Comparison of ENCODE assay signal across 1 cellular context in genomic region chr12:130766470-130766869, GRCh38.
TF ChIP-seq lines count a peak whose summit lies in the region.

No MANE protein-coding gene starts in this region.

TF ChIP-seq in HEK293, 187 proteins besides CTCF, POLR2A, EP300 and RAD21 (continued from another document):
- TF ChIP-seq ZNF148 (tag by site-specific recombination; IDR thresholded peaks at IDR 0.05; ENCODE audit: borderline replicate concordance) (no peak), ZNF747 (tag by site-specific recombination; IDR thresholded peaks at IDR 0.05) (0 out of 2 replicates have a peak, but pooled peaks have one; percentile 43), ZNF785 (tag by site-specific recombination; IDR thresholded peaks at IDR 0.05) (no peak), YY2 (tag by site-specific recombination; IDR thresholded peaks at IDR 0.05) (peak; percentile 44; the same call in 1 of the 2 replicates), GLIS1 (tag by site-specific recombination; IDR thresholded peaks at IDR 0.05) (no peak), ZNF600 (tag by site-specific recombination; IDR thresholded peaks at IDR 0.05) (no peak), ZNF140 (tag by site-specific recombination; IDR thresholded peaks at IDR 0.05) (no peak), ZNF677 (tag by site-specific recombination; IDR thresholded peaks at IDR 0.05) (no peak)
- TF ChIP-seq, protein P1, sequence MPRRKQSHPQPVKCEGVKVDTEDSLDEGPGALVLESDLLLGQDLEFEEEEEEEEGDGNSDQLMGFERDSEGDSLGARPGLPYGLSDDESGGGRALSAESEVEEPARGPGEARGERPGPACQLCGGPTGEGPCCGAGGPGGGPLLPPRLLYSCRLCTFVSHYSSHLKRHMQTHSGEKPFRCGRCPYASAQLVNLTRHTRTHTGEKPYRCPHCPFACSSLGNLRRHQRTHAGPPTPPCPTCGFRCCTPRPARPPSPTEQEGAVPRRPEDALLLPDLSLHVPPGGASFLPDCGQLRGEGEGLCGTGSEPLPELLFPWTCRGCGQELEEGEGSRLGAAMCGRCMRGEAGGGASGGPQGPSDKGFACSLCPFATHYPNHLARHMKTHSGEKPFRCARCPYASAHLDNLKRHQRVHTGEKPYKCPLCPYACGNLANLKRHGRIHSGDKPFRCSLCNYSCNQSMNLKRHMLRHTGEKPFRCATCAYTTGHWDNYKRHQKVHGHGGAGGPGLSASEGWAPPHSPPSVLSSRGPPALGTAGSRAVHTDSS (tag by site-specific recombination; IDR thresholded peaks at IDR 0.05): peak; percentile 84
